In genomic region chr20:46089076-46089337, GRCh38 we compare ENCODE assay signal across 8 cellular contexts. TPM values are rescaled to one million over a fixed set of nuclear protein-coding genes. Genes with fewer than 3 reads are reported as not detected.
DNase-seq lines count a peak whose midpoint lies in the region; ATAC-seq, FAIRE-seq and TF ChIP-seq lines count a peak whose summit lies in the region.

No MANE protein-coding gene starts in this region.

- peak; percentile 2 for ATAC-seq in HG02610 (IDR thresholded peaks at IDR 0.05; ENCODE audit: unreplicated experiment)
- peak; percentile 46 for ATAC-seq in HepG2
- ATAC-seq in HG03025 (IDR thresholded peaks at IDR 0.05; ENCODE audit: low FRiP score, unreplicated experiment), result no peak

- H3K27me3 Mint-ChIP-seq in type B pancreatic cell, result peaks cover 4% of the 10 kb centered on the region

- no peak for TF ChIP-seq POLR2A in HepG2 (IDR thresholded peaks at IDR 0.05; ENCODE audit: insufficient read depth in 1 of 2, low read depth in 2 of 2, low read length in 2 of 2)

- TF ChIP-seq RAD21 in HepG2 (CRISPR knock-in tag; IDR thresholded peaks at IDR 0.05), result no peak

- in situ Hi-C loops in HepG2 (cut with HindIII; ENCODE audit: extremely low pct_ligation_motif_present, low pct_unique_long_range_greater_than_20kb), result loop anchor here (5.0 kb wide), 1 partner anchor 67 kb away; no protein-coding TSS in a partner anchor

- FAIRE-seq in HepG2 (lab: Jason Lieb, UNC) (no peak), GM19239 (lab: Jason Lieb, UNC) (no peak)

- peak overlapping the region; percentile 88 for H3K4me3 Mint-ChIP-seq in type B pancreatic cell

- DNase-seq in CD1c-positive myeloid dendritic cell (ENCODE audit: extremely low spot score) (peak; percentile 87), ascending aorta (ENCODE audit: low spot score in 2 of 2) (no peak), HepG2 (ENCODE audit: low spot score) (peak; percentile 15), type B pancreatic cell (ENCODE audit: extremely low spot score, unreplicated experiment) (no peak), GM19239 (ENCODE audit: insufficient read length, low spot score) (no peak)
- DNase-seq in activated CD4-positive, alpha-beta T cell treated with anti-CD3 and anti-CD28 coated beads for 48 hours, result no peak

- H3K4me1 ChIP-seq in ascending aorta (peaks cover 3 to 43% of the 10 kb centered on the region in 2 donors), HepG2 (ENCODE audit: insufficient read depth, low read length) (peaks cover 52% of the 10 kb centered on the region)

- no TSS peak for BruUV-seq in HepG2 (replicated peaks; lab: Mats Ljungman, UMichigan)

- 2% methylated on average over 22 of the region's 31 CpGs for WGBS in HepG2 (ENCODE audit: low lambda C conversion rate)

- H3K27ac ChIP-seq in ascending aorta (peak overlapping the region; percentile 99), HepG2 (ENCODE audit: extremely low read length, insufficient read depth, low read length) (peak overlapping the region; percentile 92)

- H3K36me3 ChIP-seq in ascending aorta (no peaks in the 10 kb centered on the region), HepG2 (replicated peaks in 1 of 2; ENCODE audit: control insufficient read depth in 1 of 2, insufficient read depth in 2 of 2, low read length in 2 of 2) (peaks cover 0 to 1% of the 10 kb centered on the region in 2 experiments; a peak in 2 of 5 replicates)

- CTCF ChIA-PET in HepG2 (lab: Yijun Ruan, JAX; ENCODE audit: low intra/inter-chr PET ratio, low total read pairs), result interaction anchor here (1.3 to 4.9 kb wide), 2 partner anchors 75 to 101 kb away, joined by 3 to 27 read pairs; no protein-coding TSS in a partner anchor

- peaks cover 54% of the 10 kb centered on the region for H4K20me1 ChIP-seq in HepG2 (ENCODE audit: insufficient read depth, low read length)

- TF ChIP-seq CTCF in ascending aorta (IDR thresholded peaks at IDR 0.05) (no peak), HepG2 (CRISPR knock-in tag; IDR thresholded peaks at IDR 0.05) (no peak), type B pancreatic cell (conservative IDR thresholded peaks at IDR 0.05) (no peak)

- POLR2A ChIA-PET in HepG2 (lab: Yijun Ruan, JAX), result interaction anchor here (1.0 to 1.8 kb wide), 5 partner anchors 12 to 275 kb away, joined by 3 to 6 read pairs (median 3); no protein-coding TSS in a partner anchor

- H3K4me3 ChIP-seq in ascending aorta (peak overlapping the region; percentile 75 to 97), HepG2 (replicated peaks in 1 of 3; ENCODE audit: insufficient read depth in 1 of 3, low read depth in 2 of 3, low read length in 3 of 3) (peak overlapping the region; percentile 70 to 98 (median 92))

- intact Hi-C loops in ascending aorta (cut with DNase I) (loop anchor here (2.0 to 5.0 kb wide), 3 partner anchors 297 to 600 kb away; partner anchors contain the start of genes DNTTIP1, TP53RK and WFDC3), HepG2 (cut with micrococcal nuclease; ENCODE audit: unreplicated experiment) (loop anchor here (1.0 to 5.0 kb wide), 2 partner anchors 67 to 117 kb away; partner anchors contain the start of gene ZNF335)

- no peaks in the 10 kb centered on the region for H3K36me3 Mint-ChIP-seq in type B pancreatic cell

- H3K27me3 ChIP-seq in ascending aorta (no peaks in the 10 kb centered on the region), HepG2 (ENCODE audit: control insufficient read depth in 1 of 2, insufficient read depth in 2 of 2, low read length in 2 of 2) (no peaks in the 10 kb centered on the region; a peak in 1 of 5 replicates)

- TF ChIP-seq EP300 in HepG2 (IDR thresholded peaks at IDR 0.05; ENCODE audit: low read depth in 2 of 2, low read length in 2 of 2) (no peak), HepG2 (CRISPR knock-in tag; IDR thresholded peaks at IDR 0.05; ENCODE audit: borderline replicate concordance) (no peak)

- H3K27ac Mint-ChIP-seq in type B pancreatic cell, result peak overlapping the region; percentile 73

- H3K9me3 ChIP-seq in ascending aorta (no peaks in the 10 kb centered on the region), HepG2 (ENCODE audit: low read length) (no peaks in the 10 kb centered on the region)

- no peak overlapping the region for H2AFZ ChIP-seq in HepG2 (ENCODE audit: low read length)

- peak overlapping the region; percentile 82 for H3K4me2 ChIP-seq in HepG2 (ENCODE audit: low read depth, low read length)

- H3K9ac ChIP-seq in HepG2 (ENCODE audit: insufficient read depth, low read depth, low read length), result peak overlapping the region; percentile 97

- peaks cover 54% of the 10 kb centered on the region for H3K79me2 ChIP-seq in HepG2 (ENCODE audit: insufficient read depth, low read length)

- peaks cover 44% of the 10 kb centered on the region for H3K4me1 Mint-ChIP-seq in type B pancreatic cell (ENCODE audit: unreplicated experiment)

- H3K9me3 Mint-ChIP-seq in type B pancreatic cell, result no peaks in the 10 kb centered on the region

RNA-seq across cellular contexts. Expression of gene NCOA5, which starts 0.8 kb away (rescaled TPM):
- 70.4 TPM for total RNA-seq in ascending aorta
- total RNA-seq in HepG2 (2016; rRNA removed; fragmentation: Illumina TruSeq; extraction: Trizol), result 28.4 and 37.7 TPM in 2 replicates
- 5.3 and 5.8 TPM in 2 replicates for total RNA-seq in HepG2 (2016; cell fraction: cytosol; rRNA removed; fragmentation: Illumina TruSeq; extraction: Trizol; ENCODE audit: low read depth)
- 27.1 and 29.5 TPM in 2 replicates for total RNA-seq in HepG2 (2016; cell fraction: insoluble cytoplasmic fraction; rRNA removed; fragmentation: Illumina TruSeq; extraction: Trizol)
- 12.8 and 13.5 TPM in 2 replicates for total RNA-seq in HepG2 (2016; cell fraction: membrane; rRNA removed; fragmentation: Illumina TruSeq; extraction: Trizol)
- total RNA-seq in HepG2 (2016; cell fraction: nucleus; rRNA removed; fragmentation: Illumina TruSeq; extraction: Trizol), result 18.5 and 23.8 TPM in 2 replicates
- 16.5 and 17.5 TPM in 2 replicates for polyA plus RNA-seq in HepG2 (2011; rRNA removed)
- polyA plus RNA-seq in HepG2 (2011; cell fraction: cytosol; rRNA removed), result 11.8 and 14.3 TPM in 2 replicates
- polyA plus RNA-seq in HepG2 (2011; cell fraction: nucleus; rRNA removed), result 22.9 and 23.8 TPM in 2 replicates
- 17.3 and 18.5 TPM in 2 replicates for polyA plus RNA-seq in HepG2 (2012)
- polyA plus RNA-seq in HepG2 (2016; cell fraction: cytosol; fragmentation: Illumina TruSeq; extraction: Trizol; ENCODE audit: low read depth), result 3.4 and 3.9 TPM in 2 replicates
- 39.8 and 50.1 TPM in 2 replicates for polyA plus RNA-seq in HepG2 (2016; cell fraction: insoluble cytoplasmic fraction; fragmentation: Illumina TruSeq; extraction: Trizol; ENCODE audit: low read depth)
- 9.4 and 9.8 TPM in 2 replicates for polyA plus RNA-seq in HepG2 (2016; cell fraction: membrane; fragmentation: Illumina TruSeq; extraction: Trizol; ENCODE audit: low read depth)
- 57.0 and 60.2 TPM in 2 replicates for polyA plus RNA-seq in HepG2 (2016; cell fraction: nucleus; fragmentation: Illumina TruSeq; extraction: Trizol; ENCODE audit: insufficient read depth, low read depth)
- 16.8 and 41.9 TPM in 2 replicates for polyA minus RNA-seq in HepG2 (2011; rRNA and poly(A)+ RNA removed; ENCODE audit: low replicate concordance)
- 10.9 and 12.0 TPM in 2 replicates for polyA minus RNA-seq in HepG2 (2011; cell fraction: cytosol; rRNA and poly(A)+ RNA removed)
- polyA minus RNA-seq in HepG2 (2011; cell fraction: nucleus; rRNA and poly(A)+ RNA removed), result 17.4 TPM in 2 replicates
- 43.5 and 48.6 TPM in 2 replicates for total RNA-seq in type B pancreatic cell (ENCODE audit: low replicate concordance)

RNA-seq across cellular contexts. Expression of gene CD40, which starts 29.1 kb away (rescaled TPM):
- total RNA-seq in ascending aorta (34.7 TPM), HepG2 (2016; rRNA removed; fragmentation: Illumina TruSeq; extraction: Trizol) (2.2 and 4.6 TPM in 2 replicates), type B pancreatic cell (ENCODE audit: low replicate concordance) (0.40 and 1.5 TPM in 2 replicates)
- 1.6 and 2.0 TPM in 2 replicates for total RNA-seq in HepG2 (2016; cell fraction: cytosol; rRNA removed; fragmentation: Illumina TruSeq; extraction: Trizol; ENCODE audit: low read depth)
- 2.5 and 4.5 TPM in 2 replicates for total RNA-seq in HepG2 (2016; cell fraction: insoluble cytoplasmic fraction; rRNA removed; fragmentation: Illumina TruSeq; extraction: Trizol)
- 2.7 and 3.4 TPM in 2 replicates for total RNA-seq in HepG2 (2016; cell fraction: membrane; rRNA removed; fragmentation: Illumina TruSeq; extraction: Trizol)
- total RNA-seq in HepG2 (2016; cell fraction: nucleus; rRNA removed; fragmentation: Illumina TruSeq; extraction: Trizol), result 4.5 and 5.3 TPM in 2 replicates
- polyA plus RNA-seq in HepG2 (2011; rRNA removed), result 13.4 TPM in 2 replicates
- polyA plus RNA-seq in HepG2 (2011; cell fraction: cytosol; rRNA removed), result 10.3 and 14.5 TPM in 2 replicates
- 11.5 and 13.3 TPM in 2 replicates for polyA plus RNA-seq in HepG2 (2011; cell fraction: nucleus; rRNA removed)
- 5.5 and 6.2 TPM in 2 replicates for polyA plus RNA-seq in HepG2 (2012)
- polyA plus RNA-seq in HepG2 (2016; cell fraction: cytosol; fragmentation: Illumina TruSeq; extraction: Trizol; ENCODE audit: low read depth), result 1.8 and 2.2 TPM in 2 replicates
- polyA plus RNA-seq in HepG2 (2016; cell fraction: insoluble cytoplasmic fraction; fragmentation: Illumina TruSeq; extraction: Trizol; ENCODE audit: low read depth), result 2.2 and 2.6 TPM in 2 replicates
- polyA plus RNA-seq in HepG2 (2016; cell fraction: membrane; fragmentation: Illumina TruSeq; extraction: Trizol; ENCODE audit: low read depth), result 1.6 and 2.6 TPM in 2 replicates
- polyA plus RNA-seq in HepG2 (2016; cell fraction: nucleus; fragmentation: Illumina TruSeq; extraction: Trizol; ENCODE audit: insufficient read depth, low read depth), result 7.9 and 9.2 TPM in 2 replicates
- polyA minus RNA-seq in HepG2 (2011; rRNA and poly(A)+ RNA removed; ENCODE audit: low replicate concordance), result 0.70 and 6.5 TPM in 2 replicates
- 3.3 and 4.0 TPM in 2 replicates for polyA minus RNA-seq in HepG2 (2011; cell fraction: cytosol; rRNA and poly(A)+ RNA removed)
- 4.8 and 5.8 TPM in 2 replicates for polyA minus RNA-seq in HepG2 (2011; cell fraction: nucleus; rRNA and poly(A)+ RNA removed)

RNA-seq across cellular contexts. Expression of gene SLC12A5, which starts 60.0 kb away (rescaled TPM):
- total RNA-seq in ascending aorta (not detected), HepG2 (2016; rRNA removed; fragmentation: Illumina TruSeq; extraction: Trizol) (5.3 and 5.4 TPM in 2 replicates), type B pancreatic cell (ENCODE audit: low replicate concordance) (3.1 and 5.1 TPM in 2 replicates)
- total RNA-seq in HepG2 (2016; cell fraction: cytosol; rRNA removed; fragmentation: Illumina TruSeq; extraction: Trizol; ENCODE audit: low read depth), result 2.8 and 4.0 TPM in 2 replicates
- total RNA-seq in HepG2 (2016; cell fraction: insoluble cytoplasmic fraction; rRNA removed; fragmentation: Illumina TruSeq; extraction: Trizol), result 4.2 and 4.4 TPM in 2 replicates
- 3.5 and 4.1 TPM in 2 replicates for total RNA-seq in HepG2 (2016; cell fraction: membrane; rRNA removed; fragmentation: Illumina TruSeq; extraction: Trizol)
- total RNA-seq in HepG2 (2016; cell fraction: nucleus; rRNA removed; fragmentation: Illumina TruSeq; extraction: Trizol), result 3.0 and 3.9 TPM in 2 replicates
- polyA plus RNA-seq in HepG2 (2011; rRNA removed), result 4.3 and 5.6 TPM in 2 replicates
- 4.5 and 6.3 TPM in 2 replicates for polyA plus RNA-seq in HepG2 (2011; cell fraction: cytosol; rRNA removed)
- 6.0 and 6.2 TPM in 2 replicates for polyA plus RNA-seq in HepG2 (2011; cell fraction: nucleus; rRNA removed)
- 12.9 and 15.9 TPM in 2 replicates for polyA plus RNA-seq in HepG2 (2012)
- polyA plus RNA-seq in HepG2 (2016; cell fraction: cytosol; fragmentation: Illumina TruSeq; extraction: Trizol; ENCODE audit: low read depth), result 27.8 and 30.6 TPM in 2 replicates
- polyA plus RNA-seq in HepG2 (2016; cell fraction: insoluble cytoplasmic fraction; fragmentation: Illumina TruSeq; extraction: Trizol; ENCODE audit: low read depth), result 18.0 and 19.7 TPM in 2 replicates
- 33.5 and 42.8 TPM in 2 replicates for polyA plus RNA-seq in HepG2 (2016; cell fraction: membrane; fragmentation: Illumina TruSeq; extraction: Trizol; ENCODE audit: low read depth)
- polyA plus RNA-seq in HepG2 (2016; cell fraction: nucleus; fragmentation: Illumina TruSeq; extraction: Trizol; ENCODE audit: insufficient read depth, low read depth), result 14.1 and 18.5 TPM in 2 replicates
- 2.3 and 2.5 TPM in 2 replicates for polyA minus RNA-seq in HepG2 (2011; rRNA and poly(A)+ RNA removed; ENCODE audit: low replicate concordance)
- polyA minus RNA-seq in HepG2 (2011; cell fraction: cytosol; rRNA and poly(A)+ RNA removed), result 1.7 and 1.8 TPM in 2 replicates
- polyA minus RNA-seq in HepG2 (2011; cell fraction: nucleus; rRNA and poly(A)+ RNA removed), result 3.5 and 3.7 TPM in 2 replicates

Comparison
In these comparisons a context has a peak if more than half of its experiments do, and no peak if none do; other contexts are left out.
1. DNase-seq: peak in CD1c-positive myeloid dendritic cell (single experiment) and HepG2 (single experiment); none in ascending aorta (0 of 2), type B pancreatic cell (single experiment), GM19239 (single experiment) and activated CD4-positive, alpha-beta T cell treated with anti-CD3 and anti-CD28 coated beads for 48 hours (single experiment).